Comparison of ENCODE assay signal across 1 cellular context in the genomic region with DNA sequence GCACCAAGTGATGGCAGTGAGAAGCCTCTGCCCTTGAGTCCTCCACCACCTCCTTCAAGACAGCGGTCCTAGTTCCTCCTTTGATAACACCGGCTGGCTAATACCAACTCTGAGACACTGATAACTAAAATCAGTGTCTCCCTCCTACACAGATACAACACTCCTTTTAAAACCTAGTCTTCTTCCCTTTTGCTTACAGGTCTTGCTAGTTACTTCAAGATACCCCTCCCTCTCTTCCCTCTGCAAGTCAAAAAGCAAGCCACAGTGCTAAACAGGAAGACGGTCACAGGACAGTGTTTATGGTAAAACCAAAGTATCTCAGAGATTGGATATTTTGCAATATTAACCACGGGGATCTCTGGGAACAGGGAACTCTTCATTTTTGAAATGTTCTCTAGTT.
TF ChIP-seq lines count a peak whose summit lies in the region.

No MANE protein-coding gene starts in this region.

TF ChIP-seq in GM12878, 131 proteins besides CTCF, POLR2A, EP300 and RAD21 (continued from another document):
- TF ChIP-seq, protein P1, sequence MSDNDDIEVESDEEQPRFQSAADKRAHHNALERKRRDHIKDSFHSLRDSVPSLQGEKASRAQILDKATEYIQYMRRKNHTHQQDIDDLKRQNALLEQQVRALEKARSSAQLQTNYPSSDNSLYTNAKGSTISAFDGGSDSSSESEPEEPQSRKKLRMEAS (IDR thresholded peaks at IDR 0.05; ENCODE audit: low read depth, low read length) = no peak
- TF ChIP-seq ZNF622 (IDR thresholded peaks at IDR 0.05) (no peak), SPI1 (IDR thresholded peaks at IDR 0.05; ENCODE audit: borderline replicate concordance, insufficient read depth, low read depth, low read length) (no peak)
TF ChIP-seq in GM12878: peak in this region for 0.
